8 cellular contexts compared by ENCODE assay signal in the genomic region with DNA sequence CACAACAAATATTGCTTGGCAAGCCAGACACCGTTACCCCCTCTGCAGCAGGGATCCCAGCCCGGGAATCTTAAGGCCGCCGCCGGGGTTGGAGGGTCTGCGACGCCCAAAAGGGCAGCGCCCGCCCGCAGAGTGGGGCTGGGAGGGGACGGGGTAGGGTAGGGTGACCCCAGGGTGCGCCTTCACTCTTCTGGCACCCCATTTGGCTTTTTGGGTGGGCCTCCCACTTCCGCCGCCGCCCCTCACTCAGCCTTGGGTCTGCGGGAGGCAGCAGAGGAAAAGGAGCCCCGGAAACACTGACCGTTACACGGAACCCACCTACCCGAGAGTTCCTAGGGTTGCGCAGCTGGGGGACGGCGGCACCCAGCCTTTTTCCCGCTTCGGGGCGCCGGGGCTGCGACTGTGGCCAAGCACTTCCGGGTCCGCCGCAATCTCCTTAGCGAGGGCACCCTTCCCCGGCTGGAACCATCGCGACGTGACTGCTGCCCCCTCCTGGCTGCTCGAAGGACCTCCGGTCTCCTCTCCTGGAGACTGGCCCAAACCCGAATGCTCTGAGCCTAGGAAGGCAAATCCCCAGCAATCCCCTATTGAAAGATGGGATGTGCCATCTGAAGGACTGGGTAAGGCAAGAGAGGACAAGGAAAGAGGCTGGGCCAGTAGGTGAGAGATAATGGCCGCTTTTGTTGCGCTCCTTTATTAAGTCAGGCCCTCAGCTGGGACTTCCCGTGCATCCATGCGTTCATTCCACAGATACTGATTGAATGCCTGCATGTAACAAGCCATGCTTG. TPM values are rescaled to one million over a fixed set of nuclear protein-coding genes. Genes with fewer than 3 reads are reported as not detected.
DNase-seq lines count a peak whose midpoint lies in the region; ATAC-seq and TF ChIP-seq lines count a peak whose summit lies in the region.

A gene (minus strand): TSS at position 404 of the 788 bp plus-strand sequence. CDS start 1,447 bp downstream, outside the sequence.

- H3K4me3 ChIP-seq in GM08714 (ENCODE audit: low read length) (peak within 1 kb of the TSS; percentile 91), NB4 (ENCODE audit: low read depth, low read length) (peak within 1 kb of the TSS; percentile 87), SK-N-MC (peak within 1 kb of the TSS; percentile 86), testis (peak within 1 kb of the TSS; percentile 98 to 99)

- peaks cover 22% of the 10 kb centered on the region for H3K36me3 Mint-ChIP-seq in HFFc6 (ENCODE audit: low read depth)
- H3K36me3 Mint-ChIP-seq in activated naive CD4-positive, alpha-beta T cell treated with anti-CD3 and anti-CD28 coated beads, Interleukin-2, amount 10 ng/mL, durations not matched to agents 7 days and 5 days: peaks cover 28% of the 10 kb centered on the region

- peaks cover 3% of the 10 kb centered on the region for H3K4me1 ChIP-seq in testis

- WGBS in testis, 2 donors: 6 to 8% methylated on average over 16 to 33 of the region's 43 CpGs

- ATAC-seq in omental fat pad (ENCODE audit: low FRiP score): peak; percentile 97

- peak; percentile 80 for DNase-seq in HFFc6
- DNase-seq in NB4 (ENCODE audit: low read depth): peak; percentile 92
- DNase-seq in SK-N-MC (ENCODE audit: low read depth, low spot score): peak; percentile 47
- peak; percentile 95 for DNase-seq in activated naive CD4-positive, alpha-beta T cell treated with anti-CD3 and anti-CD28 coated beads, Interleukin-2, amount 10 ng/mL, durations not matched to agents 7 days and 5 days
- peak; percentile 90 for DNase-seq in glomerular visceral epithelial cell (ENCODE audit: extremely low spot score)
- peak; percentile 67 for DNase-seq in omental fat pad (ENCODE audit: low spot score)
- peak; percentile 95 for DNase-seq in testis

- H3K9ac ChIP-seq in SK-N-MC (ENCODE audit: insufficient read length): peak within 1 kb of the TSS; percentile 94

- no peaks in the 10 kb centered on the region for H3K9me3 Mint-ChIP-seq in HFFc6
- no peaks in the 10 kb centered on the region for H3K9me3 Mint-ChIP-seq in activated naive CD4-positive, alpha-beta T cell treated with anti-CD3 and anti-CD28 coated beads, Interleukin-2, amount 10 ng/mL, durations not matched to agents 7 days and 5 days

- H3K9me3 ChIP-seq in SK-N-MC (ENCODE audit: low read depth, low read length) (no peaks in the 10 kb centered on the region), testis (no peaks in the 10 kb centered on the region)

- intact Hi-C loops in testis (cut with DNase I; ENCODE audit: low total_unique reads): no loop called here

- peak within 1 kb of the TSS; percentile 94 for H3K4me3 Mint-ChIP-seq in HFFc6
- peak within 1 kb of the TSS; percentile 89 for H3K4me3 Mint-ChIP-seq in activated naive CD4-positive, alpha-beta T cell treated with anti-CD3 and anti-CD28 coated beads, Interleukin-2, amount 10 ng/mL, durations not matched to agents 7 days and 5 days

- TF ChIP-seq POLR2A in NB4 (IDR thresholded peaks at IDR 0.05; ENCODE audit: extremely low read depth, insufficient read length): peak; percentile 60
- TF ChIP-seq POLR2A in testis (IDR thresholded peaks at IDR 0.05): no peak

- CTCF ChIA-PET in activated naive CD4-positive, alpha-beta T cell treated with anti-CD3 and anti-CD28 coated beads, Interleukin-2, amount 10 ng/mL, durations not matched to agents 7 days and 5 days (lab: Charles Lee): interaction anchor here (0.6 to 5.5 kb wide), 6 partner anchors 14 to 867 kb away, joined by 3 to 74 read pairs (median 4); no protein-coding TSS in a partner anchor

- no peaks in the 10 kb centered on the region for H3K27me3 ChIP-seq in testis

- H3K27ac Mint-ChIP-seq in HFFc6: peak within 1 kb of the TSS; percentile 82
- peak within 1 kb of the TSS; percentile 88 for H3K27ac Mint-ChIP-seq in activated naive CD4-positive, alpha-beta T cell treated with anti-CD3 and anti-CD28 coated beads, Interleukin-2, amount 10 ng/mL, durations not matched to agents 7 days and 5 days

- H3K4me1 Mint-ChIP-seq in HFFc6 (ENCODE audit: low read depth): peaks cover 39% of the 10 kb centered on the region
- H3K4me1 Mint-ChIP-seq in activated naive CD4-positive, alpha-beta T cell treated with anti-CD3 and anti-CD28 coated beads, Interleukin-2, amount 10 ng/mL, durations not matched to agents 7 days and 5 days: peaks cover 36% of the 10 kb centered on the region

- H3K27me3 Mint-ChIP-seq in HFFc6 (ENCODE audit: insufficient read depth): no peaks in the 10 kb centered on the region; the same call in 1 of the 2 replicates
- no peaks in the 10 kb centered on the region for H3K27me3 Mint-ChIP-seq in activated naive CD4-positive, alpha-beta T cell treated with anti-CD3 and anti-CD28 coated beads, Interleukin-2, amount 10 ng/mL, durations not matched to agents 7 days and 5 days

- TF ChIP-seq CTCF in HFFc6 (IDR thresholded peaks at IDR 0.05): peak; percentile 92
- TF ChIP-seq CTCF in NB4 (IDR thresholded peaks at IDR 0.05; ENCODE audit: low read depth, low read length): peak; percentile 79
- TF ChIP-seq CTCF in omental fat pad (IDR thresholded peaks at IDR 0.05): peak in 1 of 3 donors; percentile 43
- peak; percentile 72 to 83 (median 77) for TF ChIP-seq CTCF in testis (IDR thresholded peaks at IDR 0.05)

- H3K27ac ChIP-seq in SK-N-MC: no peak within 1 kb of the TSS
- H3K27ac ChIP-seq in testis: peak within 1 kb of the TSS; percentile 86 to 93

- H3K36me3 ChIP-seq in SK-N-MC (ENCODE audit: insufficient read depth, low read length) (peaks cover 9% of the 10 kb centered on the region; the same call in 1 of the 2 replicates), testis (ENCODE audit: low read depth, missing control alignments) (no peaks in the 10 kb centered on the region)

RNA-seq across cellular contexts. Expression of the gene that starts here (rescaled TPM):
- 10 to 100 TPM; 14.2 to 17.1 (median 15.3) TPM for total RNA-seq in HFFc6 (2021; fragmentation: NEBNext Ultra II Directional; extraction: Animal tissue kit (Norgen Biotek cat#: 25700))
- total RNA-seq in omental fat pad (10 to 100 TPM; 12.6 to 20.2 (median 19.5) TPM), testis (10 to 100 TPM; 25.2 to 31.3 TPM)
- polyA plus RNA-seq in testis (ENCODE audit: insufficient read depth, low read depth, low replicate concordance): 45.6 TPM
